Comparison of ENCODE assay signal across 1 cellular context in genomic region chr3:189787622-189788021, GRCh38.
TF ChIP-seq lines count a peak whose summit lies in the region.

No MANE protein-coding gene starts in this region.

TF ChIP-seq in HepG2, 621 proteins besides CTCF, POLR2A, EP300 and RAD21:
- TF ChIP-seq HMG20B (CRISPR knock-in tag; conservative IDR thresholded peaks at IDR 0.05) (no peak), ZNF12 (CRISPR knock-in tag; IDR thresholded peaks at IDR 0.05) (no peak), NFIB (CRISPR knock-in tag; IDR thresholded peaks at IDR 0.05; ENCODE audit: borderline replicate concordance) (no peak), ZNF572 (CRISPR knock-in tag; IDR thresholded peaks at IDR 0.05) (no peak), ZNF367 (CRISPR knock-in tag; IDR thresholded peaks at IDR 0.05; ENCODE audit: borderline replicate concordance) (no peak), ZFAT (CRISPR knock-in tag; conservative IDR thresholded peaks at IDR 0.05) (no peak), NR0B2 (CRISPR knock-in tag; IDR thresholded peaks at IDR 0.05) (no peak), ZNF570 (CRISPR knock-in tag; IDR thresholded peaks at IDR 0.05; ENCODE audit: borderline replicate concordance) (no peak), ZNF878 (CRISPR knock-in tag; IDR thresholded peaks at IDR 0.05) (no peak), E2F2 (CRISPR knock-in tag; IDR thresholded peaks at IDR 0.05; ENCODE audit: borderline replicate concordance) (no peak), BCL3 (CRISPR knock-in tag; IDR thresholded peaks at IDR 0.05) (no peak), PHF8 (CRISPR knock-in tag; IDR thresholded peaks at IDR 0.05) (no peak), THAP9 (CRISPR knock-in tag; IDR thresholded peaks at IDR 0.05; ENCODE audit: borderline replicate concordance) (no peak), ZNF609 (CRISPR knock-in tag; IDR thresholded peaks at IDR 0.05; ENCODE audit: borderline replicate concordance) (no peak), GTF2F1 (IDR thresholded peaks at IDR 0.05; ENCODE audit: low read length) (no peak), SIX1 (CRISPR knock-in tag; IDR thresholded peaks at IDR 0.05; ENCODE audit: borderline replicate concordance) (no peak), BCLAF1 (IDR thresholded peaks at IDR 0.05) (no peak), ARHGAP35 (CRISPR knock-in tag; IDR thresholded peaks at IDR 0.05; ENCODE audit: borderline replicate concordance) (no peak), ZKSCAN5 (CRISPR knock-in tag; IDR thresholded peaks at IDR 0.05) (no peak)
